In the genomic region with DNA sequence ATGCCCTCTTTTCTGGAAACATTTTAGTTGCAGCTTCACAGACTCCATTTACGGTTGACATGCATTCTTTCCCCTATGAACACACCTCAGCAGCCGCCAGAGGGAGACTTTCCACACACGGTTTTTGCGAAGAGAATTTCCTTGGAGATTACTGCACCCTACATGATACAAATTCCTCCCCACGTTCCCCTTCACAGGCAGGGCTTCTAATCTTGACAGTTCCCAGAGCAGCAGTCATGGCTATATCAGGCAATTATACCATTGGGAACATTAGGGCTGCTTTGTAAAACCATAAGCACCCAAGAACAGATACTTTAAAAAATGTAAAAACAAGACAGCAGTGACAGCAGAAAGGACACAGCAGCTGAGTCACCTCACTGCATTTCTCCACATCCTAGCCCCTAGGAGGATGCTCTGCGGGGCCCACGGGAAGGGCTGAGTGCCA, we compare ENCODE assay signal across 11 cellular contexts.
DNase-seq lines count a peak whose midpoint lies in the region; ATAC-seq and TF ChIP-seq lines count a peak whose summit lies in the region.
"Had no signal": no experiment of that assay in that cellular context is flagged by ENCODE, and none has a peak within 500 bp of the region (broad histone marks: within the 10 kb centered on the region; RNA-seq: fewer than 3 reads in every experiment).

No MANE protein-coding gene starts in this region.

- peaks cover 0 to 5% (median 2%) of the 10 kb centered on the region in 5 donors for H3K36me3 Mint-ChIP-seq in naive thymus-derived CD4-positive, alpha-beta T cell
- H3K36me3 Mint-ChIP-seq: CD4-positive, CD25-positive, alpha-beta regulatory T cell; stimulated activated naive B cell treated with anti-CD40 and anti-IgM and Interleukin-4, amounts not matched to agents 10 μg/mL and 1 μg/mL and 100 μg/mL, for 72 hours had no signal

- TF ChIP-seq POLR2A in esophagus muscularis mucosa (IDR thresholded peaks at IDR 0.05; ENCODE audit: low read depth) = no peak

- POLR2A ChIA-PET in naive thymus-derived CD4-positive, alpha-beta T cell (lab: Charles Lee) = no interaction called here

- TF ChIP-seq CTCF in esophagus muscularis mucosa (IDR thresholded peaks at IDR 0.05) = peak; percentile 60 to 75 (median 61)

- TF ChIP-seq EP300 in esophagus muscularis mucosa (IDR thresholded peaks at IDR 0.05) = no peak

- H3K9me3 Mint-ChIP-seq in naive thymus-derived CD4-positive, alpha-beta T cell = peaks cover 0 to 2% (median 0%) of the 10 kb centered on the region in 11 donors

- H3K4me1 Mint-ChIP-seq in naive thymus-derived CD4-positive, alpha-beta T cell = peaks cover 0 to 7% (median 2%) of the 10 kb centered on the region in 7 donors

- no peaks in the 10 kb centered on the region for H3K9me3 ChIP-seq in esophagus muscularis mucosa
- H3K9me3 ChIP-seq in naive thymus-derived CD4-positive, alpha-beta T cell (ENCODE audit: control insufficient read depth in 2 of 3, low read length in 3 of 3) = no peaks in the 10 kb centered on the region

- no peak overlapping the region for H3K27ac ChIP-seq in esophagus muscularis mucosa (replicated peaks in 1 of 4)
- no peak overlapping the region for H3K27ac ChIP-seq in naive thymus-derived CD4-positive, alpha-beta T cell (ENCODE audit: low read depth, low read length)

- intact Hi-C loops in esophagus muscularis mucosa (cut with DNase I) = loop anchor here (10.0 kb wide), 1 partner anchor 171 kb away; no protein-coding TSS in a partner anchor
- intact Hi-C loops in naive thymus-derived CD4-positive, alpha-beta T cell (cut with micrococcal nuclease) = loop anchor here (5.0 kb wide), 1 partner anchor 294 kb away; no protein-coding TSS in a partner anchor

- H3K27me3 ChIP-seq in esophagus muscularis mucosa = no peaks in the 10 kb centered on the region
- peaks cover 0 to 6% of the 10 kb centered on the region in 2 donors for H3K27me3 ChIP-seq in naive thymus-derived CD4-positive, alpha-beta T cell (ENCODE audit: control insufficient read depth in 2 of 2, insufficient read depth in 2 of 2, low read length in 2 of 2)

- no peaks in the 10 kb centered on the region for H3K36me3 ChIP-seq in esophagus muscularis mucosa
- H3K36me3 ChIP-seq in naive thymus-derived CD4-positive, alpha-beta T cell (ENCODE audit: control insufficient read depth in 2 of 3, insufficient read depth in 3 of 3, low read length in 3 of 3) = no peaks in the 10 kb centered on the region

- H3K27me3 Mint-ChIP-seq in naive thymus-derived CD4-positive, alpha-beta T cell = peaks cover 21 to 49% (median 38%) of the 10 kb centered on the region in 5 donors

- DNase-seq in DMS153 treated with DMSO at 0.1 percent for 48 hours (lab: John Stamatoyannopoulos, UW; ENCODE audit: unreplicated experiment) (peak; percentile 5), DMS153 (lab: John Stamatoyannopoulos, UW) (no peak), HuH-7 (ENCODE audit: low spot score) (peak; percentile 64), SKM-1 treated with dmso at 0.1 percent for 144 hours (lab: John Stamatoyannopoulos, UW; ENCODE audit: unreplicated experiment) (peak; percentile 52), esophagus muscularis mucosa (ENCODE audit: extremely low spot score) (no peak), NCI-H446 treated with DMSO at 0.1 percent for 48 hours (lab: John Stamatoyannopoulos, UW) (no peak)
- DNase-seq in naive thymus-derived CD4-positive, alpha-beta T cell = peak in 5 of 9 donors; percentile 1 to 10 (median 5)
- DNase-seq: stimulated activated naive B cell treated with anti-CD40 and anti-IgM and Interleukin-4, amounts not matched to agents 10 μg/mL and 1 μg/mL and 100 μg/mL, for 72 hours had no signal

- peaks cover 0 to 11% (median 10%) of the 10 kb centered on the region in 4 donors for H3K4me1 ChIP-seq in esophagus muscularis mucosa
- H3K4me1 ChIP-seq in naive thymus-derived CD4-positive, alpha-beta T cell (ENCODE audit: control insufficient read depth in 2 of 2, insufficient read depth in 2 of 2, low read length in 2 of 2) = no peaks in the 10 kb centered on the region

- H3K4me3 ChIP-seq in esophagus muscularis mucosa = peak overlapping the region in 2 of 4 donors; percentile 12 to 19
- H3K4me3 ChIP-seq in naive thymus-derived CD4-positive, alpha-beta T cell (ENCODE audit: low read length) = no peak overlapping the region

- 9% methylated on average over 7 of the region's 7 CpGs for WGBS in esophagus muscularis mucosa

- no peak overlapping the region for H3K4me3 Mint-ChIP-seq in naive thymus-derived CD4-positive, alpha-beta T cell
- H3K4me3 Mint-ChIP-seq: CD4-positive, CD25-positive, alpha-beta regulatory T cell; stimulated activated naive B cell treated with anti-CD40 and anti-IgM and Interleukin-4, amounts not matched to agents 10 μg/mL and 1 μg/mL and 100 μg/mL, for 72 hours had no signal

- H3K27ac Mint-ChIP-seq in naive thymus-derived CD4-positive, alpha-beta T cell = no peak overlapping the region
- H3K27ac Mint-ChIP-seq: activated naive CD4-positive, alpha-beta T cell treated with anti-CD3 and anti-CD28 coated beads, Interleukin-2, amount 50 U/mL, for 72 hours; CD4-positive, CD25-positive, alpha-beta regulatory T cell; stimulated activated naive B cell treated with anti-CD40 and anti-IgM and Interleukin-4, amounts not matched to agents 10 μg/mL and 1 μg/mL and 100 μg/mL, for 72 hours had no signal

- CTCF ChIA-PET in naive thymus-derived CD4-positive, alpha-beta T cell (lab: Charles Lee) = no interaction called here

- ATAC-seq in naive thymus-derived CD4-positive, alpha-beta T cell = peak; percentile 51
- ATAC-seq in HG03135 (IDR thresholded peaks at IDR 0.05; ENCODE audit: unreplicated experiment) = no peak
- ATAC-seq: activated naive CD4-positive, alpha-beta T cell treated with anti-CD3 and anti-CD28 coated beads, Interleukin-2, amount 50 U/mL, for 72 hours had no signal

Comparison
In these comparisons a context has a peak if more than half of its experiments do, and no peak if none do; other contexts are left out.
1. DNase-seq: peak in DMS153 treated with DMSO at 0.1 percent for 48 hours (single experiment), HuH-7 (single experiment), SKM-1 treated with dmso at 0.1 percent for 144 hours (single experiment) and naive thymus-derived CD4-positive, alpha-beta T cell (5 of 9); none in DMS153 (single experiment), esophagus muscularis mucosa (single experiment) and NCI-H446 treated with DMSO at 0.1 percent for 48 hours (single experiment).